Comparison of ENCODE assay signal across 10 cellular contexts in genomic region chr6:10434235-10434634, GRCh38. TPM values are rescaled to one million over a fixed set of nuclear protein-coding genes. Genes with fewer than 3 reads are reported as not detected.
DNase-seq lines count a peak whose midpoint lies in the region; ATAC-seq lines count a peak whose summit lies in the region.
"Had no signal": no experiment of that assay in that cellular context is flagged by ENCODE, and none has a peak within 500 bp of the region (broad histone marks: within the 10 kb centered on the region; RNA-seq: fewer than 3 reads in every experiment).

No MANE protein-coding gene starts in this region.

- H4K12ac ChIP-seq in trophoblast cell (ENCODE audit: low read depth, low read length): peak overlapping the region; percentile 41

- H3F3A ChIP-seq in GM23248 (ENCODE audit: insufficient read depth): no peaks in the 10 kb centered on the region

- H3K4ac ChIP-seq in trophoblast cell (ENCODE audit: low read depth, low read length): peak overlapping the region; percentile 28

- no peak overlapping the region for H3K9ac ChIP-seq in GM23248
- H3K9ac ChIP-seq in trophoblast cell (ENCODE audit: low read length): no peak overlapping the region
- H3K9ac ChIP-seq: SK-N-SH had no signal

- H2AFZ ChIP-seq in GM23248: peak overlapping the region; percentile 80
- H2AFZ ChIP-seq in trophoblast cell (ENCODE audit: insufficient read depth, low read length, poor library complexity): peak overlapping the region; percentile 47

- H3K18ac ChIP-seq in trophoblast cell (ENCODE audit: low read length): peak overlapping the region; percentile 74

- ATAC-seq in HG02642 (IDR thresholded peaks at IDR 0.05; ENCODE audit: poor library complexity, unreplicated experiment): no peak

- 59 to 72% methylated on average over 4 of the region's 4 CpGs for WGBS in GM23248 (ENCODE audit: low coverage in 1 of 2, low lambda C conversion rate in 2 of 2, missing lambda C conversion rate in 2 of 2), 2 experiments
- WGBS in trophoblast cell (ENCODE audit: extremely low coverage, insufficient coverage, insufficient read length): no CpG with 5 or more reads among the region's 4 CpGs

- H4K20me1 ChIP-seq in GM23248 (ENCODE audit: insufficient read depth): no peaks in the 10 kb centered on the region

- peaks cover 31% of the 10 kb centered on the region for H3K79me1 ChIP-seq in trophoblast cell (ENCODE audit: low read length)

- in situ Hi-C loops in GM23248 (cut with MboI): no loop called here

- DNase-seq in GM23248: no peak
- DNase-seq in MV-4-11 (lab: John Stamatoyannopoulos, UW): peak; percentile 69
- peak; percentile 69 for DNase-seq in SW480 (ENCODE audit: low spot score)
- peak in 1 of 2 donors; percentile 69 for DNase-seq in trophoblast cell
- no peak for DNase-seq in middle frontal gyrus (ENCODE audit: extremely low spot score, low spot score)
- DNase-seq in NCI-H128 (lab: John Stamatoyannopoulos, UW; ENCODE audit: unreplicated experiment): no peak
- DNase-seq: activated naive CD8-positive, alpha-beta T cell treated with anti-CD3 and anti-CD28 coated beads for 36 hours; left ventricle myocardium inferior; SK-N-SH had no signal

- H3K27me3 ChIP-seq in GM23248 (replicated peaks; ENCODE audit: insufficient read depth): no peaks in the 10 kb centered on the region
- H3K27me3 ChIP-seq in trophoblast cell (ENCODE audit: insufficient read depth, low read length): no peaks in the 10 kb centered on the region

- H2BK12ac ChIP-seq in trophoblast cell (ENCODE audit: low read length): peak overlapping the region; percentile 100

- H3K4me1 ChIP-seq in GM23248 (ENCODE audit: insufficient read depth): peaks cover 7% of the 10 kb centered on the region; the same call in 1 of the 2 replicates
- H3K4me1 ChIP-seq in trophoblast cell (ENCODE audit: control insufficient read depth in 1 of 2, insufficient read depth in 2 of 2, low read length in 2 of 2): peaks cover 14 to 19% of the 10 kb centered on the region in 2 experiments

- H2BK120ac ChIP-seq in trophoblast cell (ENCODE audit: insufficient read depth, low read length, poor library complexity): peak overlapping the region; percentile 97

- peak overlapping the region; percentile 92 for H4K91ac ChIP-seq in trophoblast cell (ENCODE audit: low read depth, low read length)

- peak overlapping the region; percentile 86 for H2BK5ac ChIP-seq in trophoblast cell (ENCODE audit: low read depth, low read length, poor library complexity)

- no peak overlapping the region for H3K4me2 ChIP-seq in GM23248 (ENCODE audit: unreplicated experiment)
- no peak overlapping the region for H3K4me2 ChIP-seq in trophoblast cell (ENCODE audit: low read length)
- H3K4me2 ChIP-seq: SK-N-SH had no signal

- H3K14ac ChIP-seq in trophoblast cell (ENCODE audit: low read length): peak overlapping the region; percentile 86

- H3K4me3 ChIP-seq in GM23248 (no peak overlapping the region), trophoblast cell (ENCODE audit: low read depth, low read length) (no peak overlapping the region)
- H3K4me3 ChIP-seq: left ventricle myocardium inferior had no signal

- no peak overlapping the region for H3K23ac ChIP-seq in trophoblast cell (ENCODE audit: low read length)

- H3K36me3 ChIP-seq in GM23248 (ENCODE audit: low read depth): no peaks in the 10 kb centered on the region
- H3K36me3 ChIP-seq in trophoblast cell (ENCODE audit: control insufficient read depth in 1 of 2, insufficient read depth in 2 of 2, low read length in 2 of 2): no peaks in the 10 kb centered on the region
- H3K36me3 ChIP-seq: left ventricle myocardium inferior had no signal

- H3K9me2 ChIP-seq in GM23248 (ENCODE audit: insufficient read depth): no peaks in the 10 kb centered on the region
- H3K9me2 ChIP-seq: SK-N-SH had no signal

- no peak overlapping the region for H3K27ac ChIP-seq in GM23248
- H3K27ac ChIP-seq in trophoblast cell (ENCODE audit: low read depth, low read length): peak overlapping the region; percentile 80
- H3K27ac ChIP-seq: left ventricle myocardium inferior had no signal

- H3K79me2 ChIP-seq in GM23248 (ENCODE audit: insufficient read depth) (no peaks in the 10 kb centered on the region), trophoblast cell (ENCODE audit: control insufficient read depth, insufficient read depth, low read length, poor library complexity) (peaks cover 2% of the 10 kb centered on the region)

- H3K9me3 ChIP-seq in GM23248 (ENCODE audit: low read depth) (no peaks in the 10 kb centered on the region), trophoblast cell (ENCODE audit: insufficient read depth, low read depth, low read length) (no peaks in the 10 kb centered on the region)
- H3K9me3 ChIP-seq: left ventricle myocardium inferior, SK-N-SH had no signal

- no peak overlapping the region for H2AK5ac ChIP-seq in trophoblast cell (ENCODE audit: low read length)

- peak overlapping the region; percentile 73 for H4K8ac ChIP-seq in trophoblast cell (ENCODE audit: low read depth, low read length)

RNA-seq across cellular contexts. Expression of gene TFAP2A, which starts 19.4 kb away (rescaled TPM):
- 1.9 and 2.5 TPM in 2 replicates for total RNA-seq in GM23248 (2014; rRNA removed; shearing (Covaris generic))
- 7.2 and 8.4 TPM in 2 replicates for polyA plus RNA-seq in GM23248 (2016; fragmentation: Nextera tagmentation; extraction: Ambion mirVana)
- polyA plus RNA-seq in trophoblast cell (2013): 329 and 338 TPM in 2 replicates

Comparison
In these comparisons a context has a peak if more than half of its experiments do, and no peak if none do; other contexts are left out.
1. DNase-seq: peak in MV-4-11 (single experiment) and SW480 (single experiment); none in GM23248 (single experiment), middle frontal gyrus (single experiment) and NCI-H128 (single experiment).